Comparison of ENCODE assay signal across 2 cellular contexts in the genomic region with DNA sequence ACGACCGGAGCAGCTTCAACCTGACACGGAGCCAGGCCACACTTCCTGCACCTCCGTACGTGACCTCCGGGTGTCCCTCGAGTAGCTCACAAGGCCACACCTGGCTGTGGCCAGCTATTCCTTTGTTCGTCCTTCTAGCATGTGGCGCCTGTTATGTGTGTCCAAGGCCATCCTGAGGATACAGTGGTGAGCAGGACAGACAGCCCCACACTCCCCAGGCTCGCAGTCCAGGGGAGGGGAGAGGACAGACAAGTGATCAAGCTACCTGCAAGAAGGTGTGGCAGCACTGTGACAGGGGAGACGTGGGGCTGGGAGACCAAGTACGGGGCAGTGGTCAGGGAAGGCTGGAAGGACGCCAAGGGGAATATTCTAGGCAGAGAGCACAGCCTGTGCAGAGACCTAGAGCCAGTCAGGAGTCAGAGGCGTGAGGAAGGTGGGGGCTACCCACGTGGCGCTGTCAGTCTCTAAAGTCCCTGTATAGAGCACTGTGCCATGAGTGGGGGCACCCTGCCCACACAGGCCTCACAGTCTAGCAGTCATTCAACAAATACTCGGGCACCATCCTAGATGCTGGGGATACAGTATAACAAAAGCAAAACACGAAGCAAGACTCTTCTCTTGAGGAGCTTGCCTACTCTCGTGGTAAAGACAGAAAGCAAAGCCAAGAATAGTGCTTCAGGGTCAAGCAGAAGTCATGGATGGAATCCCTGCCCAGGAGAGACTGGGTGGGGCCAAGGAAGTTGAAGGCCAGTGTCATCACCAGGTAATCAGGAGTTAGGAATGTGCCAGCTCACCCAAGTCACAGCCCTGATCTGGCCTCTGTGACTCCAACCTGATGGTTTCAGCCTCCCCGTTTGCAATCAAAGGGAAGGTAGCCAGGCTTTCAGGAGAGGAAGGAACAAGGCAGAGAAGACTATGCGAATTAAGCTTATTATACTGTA.
TF ChIP-seq lines count a peak whose summit lies in the region.

No MANE protein-coding gene starts in this region.

TF ChIP-seq in GM12878, 131 proteins besides CTCF, POLR2A, EP300 and RAD21 (continued from another document):
- TF ChIP-seq, protein P1, sequence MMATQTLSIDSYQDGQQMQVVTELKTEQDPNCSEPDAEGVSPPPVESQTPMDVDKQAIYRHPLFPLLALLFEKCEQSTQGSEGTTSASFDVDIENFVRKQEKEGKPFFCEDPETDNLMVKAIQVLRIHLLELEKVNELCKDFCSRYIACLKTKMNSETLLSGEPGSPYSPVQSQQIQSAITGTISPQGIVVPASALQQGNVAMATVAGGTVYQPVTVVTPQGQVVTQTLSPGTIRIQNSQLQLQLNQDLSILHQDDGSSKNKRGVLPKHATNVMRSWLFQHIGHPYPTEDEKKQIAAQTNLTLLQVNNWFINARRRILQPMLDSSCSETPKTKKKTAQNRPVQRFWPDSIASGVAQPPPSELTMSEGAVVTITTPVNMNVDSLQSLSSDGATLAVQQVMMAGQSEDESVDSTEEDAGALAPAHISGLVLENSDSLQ (IDR thresholded peaks at IDR 0.05): no peak
- TF ChIP-seq, protein P2, sequence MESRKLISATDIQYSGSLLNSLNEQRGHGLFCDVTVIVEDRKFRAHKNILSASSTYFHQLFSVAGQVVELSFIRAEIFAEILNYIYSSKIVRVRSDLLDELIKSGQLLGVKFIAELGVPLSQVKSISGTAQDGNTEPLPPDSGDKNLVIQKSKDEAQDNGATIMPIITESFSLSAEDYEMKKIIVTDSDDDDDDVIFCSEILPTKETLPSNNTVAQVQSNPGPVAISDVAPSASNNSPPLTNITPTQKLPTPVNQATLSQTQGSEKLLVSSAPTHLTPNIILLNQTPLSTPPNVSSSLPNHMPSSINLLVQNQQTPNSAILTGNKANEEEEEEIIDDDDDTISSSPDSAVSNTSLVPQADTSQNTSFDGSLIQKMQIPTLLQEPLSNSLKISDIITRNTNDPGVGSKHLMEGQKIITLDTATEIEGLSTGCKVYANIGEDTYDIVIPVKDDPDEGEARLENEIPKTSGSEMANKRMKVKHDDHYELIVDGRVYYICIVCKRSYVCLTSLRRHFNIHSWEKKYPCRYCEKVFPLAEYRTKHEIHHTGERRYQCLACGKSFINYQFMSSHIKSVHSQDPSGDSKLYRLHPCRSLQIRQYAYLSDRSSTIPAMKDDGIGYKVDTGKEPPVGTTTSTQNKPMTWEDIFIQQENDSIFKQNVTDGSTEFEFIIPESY (IDR thresholded peaks at IDR 0.05): no peak
- TF ChIP-seq, protein P3, sequence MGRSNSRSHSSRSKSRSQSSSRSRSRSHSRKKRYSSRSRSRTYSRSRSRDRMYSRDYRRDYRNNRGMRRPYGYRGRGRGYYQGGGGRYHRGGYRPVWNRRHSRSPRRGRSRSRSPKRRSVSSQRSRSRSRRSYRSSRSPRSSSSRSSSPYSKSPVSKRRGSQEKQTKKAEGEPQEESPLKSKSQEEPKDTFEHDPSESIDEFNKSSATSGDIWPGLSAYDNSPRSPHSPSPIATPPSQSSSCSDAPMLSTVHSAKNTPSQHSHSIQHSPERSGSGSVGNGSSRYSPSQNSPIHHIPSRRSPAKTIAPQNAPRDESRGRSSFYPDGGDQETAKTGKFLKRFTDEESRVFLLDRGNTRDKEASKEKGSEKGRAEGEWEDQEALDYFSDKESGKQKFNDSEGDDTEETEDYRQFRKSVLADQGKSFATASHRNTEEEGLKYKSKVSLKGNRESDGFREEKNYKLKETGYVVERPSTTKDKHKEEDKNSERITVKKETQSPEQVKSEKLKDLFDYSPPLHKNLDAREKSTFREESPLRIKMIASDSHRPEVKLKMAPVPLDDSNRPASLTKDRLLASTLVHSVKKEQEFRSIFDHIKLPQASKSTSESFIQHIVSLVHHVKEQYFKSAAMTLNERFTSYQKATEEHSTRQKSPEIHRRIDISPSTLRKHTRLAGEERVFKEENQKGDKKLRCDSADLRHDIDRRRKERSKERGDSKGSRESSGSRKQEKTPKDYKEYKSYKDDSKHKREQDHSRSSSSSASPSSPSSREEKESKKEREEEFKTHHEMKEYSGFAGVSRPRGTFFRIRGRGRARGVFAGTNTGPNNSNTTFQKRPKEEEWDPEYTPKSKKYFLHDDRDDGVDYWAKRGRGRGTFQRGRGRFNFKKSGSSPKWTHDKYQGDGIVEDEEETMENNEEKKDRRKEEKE (IDR thresholded peaks at IDR 0.05): no peak
- TF ChIP-seq PAX8 (IDR thresholded peaks at IDR 0.05) (no peak), HCFC1 (IDR thresholded peaks at IDR 0.05; ENCODE audit: low read length) (no peak), SMAD5 (IDR thresholded peaks at IDR 0.05; ENCODE audit: low read depth) (no peak)
TF ChIP-seq in GM12878: peak in this region for 0.

TF ChIP-seq in liver, 16 proteins besides CTCF, POLR2A, EP300 and RAD21 (continued from another document):
- TF ChIP-seq, protein P2 (IDR thresholded peaks at IDR 0.05): no peak
- TF ChIP-seq GABPA (IDR thresholded peaks at IDR 0.05 in 1 of 2, conservative IDR thresholded peaks at IDR 0.05 in 1 of 2) (no peak), FOXA2 (IDR thresholded peaks at IDR 0.05) (no peak), RXRA (IDR thresholded peaks at IDR 0.05) (no peak), SP1 (IDR thresholded peaks at IDR 0.05) (no peak), HNF4A (conservative IDR thresholded peaks at IDR 0.05) (no peak), NR2F2 (IDR thresholded peaks at IDR 0.05) (no peak), YY1 (IDR thresholded peaks at IDR 0.05) (no peak)
- TF ChIP-seq, protein P4, sequence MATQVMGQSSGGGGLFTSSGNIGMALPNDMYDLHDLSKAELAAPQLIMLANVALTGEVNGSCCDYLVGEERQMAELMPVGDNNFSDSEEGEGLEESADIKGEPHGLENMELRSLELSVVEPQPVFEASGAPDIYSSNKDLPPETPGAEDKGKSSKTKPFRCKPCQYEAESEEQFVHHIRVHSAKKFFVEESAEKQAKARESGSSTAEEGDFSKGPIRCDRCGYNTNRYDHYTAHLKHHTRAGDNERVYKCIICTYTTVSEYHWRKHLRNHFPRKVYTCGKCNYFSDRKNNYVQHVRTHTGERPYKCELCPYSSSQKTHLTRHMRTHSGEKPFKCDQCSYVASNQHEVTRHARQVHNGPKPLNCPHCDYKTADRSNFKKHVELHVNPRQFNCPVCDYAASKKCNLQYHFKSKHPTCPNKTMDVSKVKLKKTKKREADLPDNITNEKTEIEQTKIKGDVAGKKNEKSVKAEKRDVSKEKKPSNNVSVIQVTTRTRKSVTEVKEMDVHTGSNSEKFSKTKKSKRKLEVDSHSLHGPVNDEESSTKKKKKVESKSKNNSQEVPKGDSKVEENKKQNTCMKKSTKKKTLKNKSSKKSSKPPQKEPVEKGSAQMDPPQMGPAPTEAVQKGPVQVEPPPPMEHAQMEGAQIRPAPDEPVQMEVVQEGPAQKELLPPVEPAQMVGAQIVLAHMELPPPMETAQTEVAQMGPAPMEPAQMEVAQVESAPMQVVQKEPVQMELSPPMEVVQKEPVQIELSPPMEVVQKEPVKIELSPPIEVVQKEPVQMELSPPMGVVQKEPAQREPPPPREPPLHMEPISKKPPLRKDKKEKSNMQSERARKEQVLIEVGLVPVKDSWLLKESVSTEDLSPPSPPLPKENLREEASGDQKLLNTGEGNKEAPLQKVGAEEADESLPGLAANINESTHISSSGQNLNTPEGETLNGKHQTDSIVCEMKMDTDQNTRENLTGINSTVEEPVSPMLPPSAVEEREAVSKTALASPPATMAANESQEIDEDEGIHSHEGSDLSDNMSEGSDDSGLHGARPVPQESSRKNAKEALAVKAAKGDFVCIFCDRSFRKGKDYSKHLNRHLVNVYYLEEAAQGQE (IDR thresholded peaks at IDR 0.05): no peak
- TF ChIP-seq, protein P5, sequence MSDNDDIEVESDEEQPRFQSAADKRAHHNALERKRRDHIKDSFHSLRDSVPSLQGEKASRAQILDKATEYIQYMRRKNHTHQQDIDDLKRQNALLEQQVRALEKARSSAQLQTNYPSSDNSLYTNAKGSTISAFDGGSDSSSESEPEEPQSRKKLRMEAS (IDR thresholded peaks at IDR 0.05): no peak
